32 cellular contexts compared by ENCODE assay signal in the genomic region with DNA sequence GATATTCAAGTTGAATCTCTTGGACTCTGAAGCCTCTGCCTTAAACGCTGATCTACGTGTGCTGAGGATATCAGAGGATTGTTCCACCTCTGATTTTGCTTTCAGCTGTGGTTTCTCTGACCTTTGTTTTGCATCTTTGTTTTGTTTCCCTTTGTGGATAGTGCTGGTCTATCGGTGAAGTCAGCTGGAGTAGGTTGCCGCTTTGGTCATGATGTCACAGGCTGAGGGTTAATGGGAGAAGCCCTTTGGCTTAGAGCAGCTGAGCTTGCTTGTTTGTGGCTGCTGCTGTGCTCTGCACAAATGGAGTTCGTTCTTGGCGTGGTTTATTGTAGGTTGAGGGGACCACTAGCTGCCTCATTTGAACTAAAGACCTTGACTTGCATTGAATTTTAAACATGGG.
DNase-seq lines count a peak whose midpoint lies in the region; ATAC-seq and TF ChIP-seq lines count a peak whose summit lies in the region.
"Had no signal": no experiment of that assay in that cellular context is flagged by ENCODE, and none has a peak within 500 bp of the region (broad histone marks: within the 10 kb centered on the region; RNA-seq: fewer than 3 reads in every experiment).

No MANE protein-coding gene starts in this region.

- H3K23ac ChIP-seq in mesenchymal stem cell (ENCODE audit: low read length in 2 of 2) = no peak overlapping the region

- no peaks in the 10 kb centered on the region for H3K79me1 ChIP-seq in mesenchymal stem cell (replicated peaks; ENCODE audit: low read length, poor library complexity, severe bottlenecking)

- H3K4me3 ChIP-seq in heart right ventricle (no peak overlapping the region), astrocyte of the spinal cord (ENCODE audit: low read depth, low read length) (no peak overlapping the region), mesenchymal stem cell (ENCODE audit: insufficient read depth in 1 of 2, low read depth in 1 of 2, low read length in 2 of 2) (no peak overlapping the region)
- H3K4me3 ChIP-seq: esophagus muscularis mucosa, smooth muscle cell had no signal

- no peak overlapping the region for H2AFZ ChIP-seq in mesenchymal stem cell (ENCODE audit: low read depth, low read length)

- WGBS in heart right ventricle, 2 donors = 59 to 66% methylated on average over 6 of the region's 6 CpGs
- WGBS in mesenchymal stem cell = 82% methylated on average over 6 of the region's 6 CpGs

- H3K27ac ChIP-seq in heart right ventricle (peak overlapping the region in 2 of 10 donors; percentile 16 to 25), mesenchymal stem cell (ENCODE audit: low read length, poor library complexity, severe bottlenecking) (no peak overlapping the region)
- H3K27ac ChIP-seq: esophagus muscularis mucosa, foreskin keratinocyte, VCaP had no signal

- H3K36me3 Mint-ChIP-seq in naive thymus-derived CD8-positive, alpha-beta T cell = no peaks in the 10 kb centered on the region
- H3K36me3 Mint-ChIP-seq: activated naive CD8-positive, alpha-beta T cell treated with anti-CD3 and anti-CD28 coated beads for 36 hours; CD4-positive, CD25-positive, alpha-beta regulatory T cell; natural killer cell had no signal

- H3K18ac ChIP-seq in mesenchymal stem cell (ENCODE audit: low read depth in 1 of 2, low read length in 2 of 2) = no peak overlapping the region

- no peak overlapping the region for H2AK5ac ChIP-seq in mesenchymal stem cell (ENCODE audit: low read length, severe bottlenecking)

- H4K8ac ChIP-seq in mesenchymal stem cell (ENCODE audit: low read length) = no peak overlapping the region

- no peak overlapping the region for H2BK120ac ChIP-seq in mesenchymal stem cell (ENCODE audit: low read depth, low read length)

- H3K9ac ChIP-seq in mesenchymal stem cell (ENCODE audit: low read length) = peak overlapping the region; percentile 36

- H3K27me3 ChIP-seq in heart right ventricle = no peaks in the 10 kb centered on the region
- H3K27me3 ChIP-seq in mesenchymal stem cell (ENCODE audit: control insufficient read depth in 1 of 2, insufficient read depth in 1 of 2, low read length in 2 of 2) = no peaks in the 10 kb centered on the region
- H3K27me3 ChIP-seq: esophagus muscularis mucosa, foreskin keratinocyte had no signal

- peaks cover 0 to 3% (median 0%) of the 10 kb centered on the region in 5 donors for H3K27me3 Mint-ChIP-seq in naive thymus-derived CD8-positive, alpha-beta T cell
- H3K27me3 Mint-ChIP-seq: activated CD4-positive, alpha-beta T cell treated with anti-CD3 and anti-CD28 coated beads, Interleukin-2, amount 10 ng/mL, durations not matched to agents 24 days and 14 days; CD4-positive, CD25-positive, alpha-beta regulatory T cell; central memory CD8-positive, alpha-beta T cell had no signal

- H3K4me3 Mint-ChIP-seq in naive thymus-derived CD8-positive, alpha-beta T cell = no peak overlapping the region
- H3K4me3 Mint-ChIP-seq: activated CD4-positive, alpha-beta T cell treated with anti-CD3 and anti-CD28 coated beads, Interleukin-2, amount 10 ng/mL, durations not matched to agents 24 days and 14 days; activated naive CD8-positive, alpha-beta T cell treated with anti-CD3 and anti-CD28 coated beads for 36 hours; CD4-positive, CD25-positive, alpha-beta regulatory T cell; central memory CD8-positive, alpha-beta T cell; HFFc6; natural killer cell had no signal

- H3K14ac ChIP-seq in mesenchymal stem cell (ENCODE audit: low read length in 2 of 2) = no peak overlapping the region

- peak in 5 of 8 donors; percentile 21 to 73 (median 45) for ATAC-seq in heart right ventricle
- ATAC-seq in naive thymus-derived CD8-positive, alpha-beta T cell = no peak
- ATAC-seq: foreskin keratinocyte, natural killer cell had no signal

- in situ Hi-C loops in astrocyte of the spinal cord (cut with HindIII; ENCODE audit: low sequenced_read_pairs) = no loop called here

- H3K4ac ChIP-seq in mesenchymal stem cell (ENCODE audit: low read depth in 1 of 2, low read length in 2 of 2) = no peak overlapping the region

- no peak for DNase-seq in heart right ventricle
- DNase-seq in cardiac septum (ENCODE audit: low spot score) = no peak
- DNase-seq in astrocyte of the spinal cord (ENCODE audit: low read depth, low spot score) = peak; percentile 25
- DNase-seq in mesenchymal stem cell = no peak
- DNase-seq in NCI-H1105 treated with DMSO at 0.1 percent for 48 hours (lab: John Stamatoyannopoulos, UW) = no peak
- no peak for DNase-seq in activated T-cell treated with anti-CD3 and anti-CD28 coated beads, Interleukin-2, amount 50 U/mL, for 1 hour
- DNase-seq in naive thymus-derived CD8-positive, alpha-beta T cell = no peak
- no peak for DNase-seq in GOT3 (lab: John Stamatoyannopoulos, UW)
- DNase-seq: activated CD4-positive, alpha-beta T cell treated with anti-CD3 and anti-CD28 coated beads, Interleukin-2, amount 10 ng/mL, durations not matched to agents 24 days and 14 days; activated CD8-positive, alpha-beta memory T cell treated with anti-CD3 and anti-CD28 coated beads for 24 hours; activated gamma-delta T cell; activated naive CD8-positive, alpha-beta T cell treated with anti-CD3 and anti-CD28 coated beads for 36 hours; activated T-cell treated with anti-CD3 and anti-CD28 coated beads for 4 hours; AML-193; CD4-positive, CD25-positive, alpha-beta regulatory T cell; dermis blood vessel endothelial cell; DND-41; foreskin keratinocyte; GF-D8; head of caudate nucleus; HFFc6; midbrain; natural killer cell; NCI-H1694 treated with DMSO at 0.1 percent for 48 hours; NCI-H526; retina; stimulated activated naive CD4-positive, alpha-beta T cell treated with Interleukin-2 at 50 U/mL for 16 hours; T-helper 9 cell had no signal

- H3K36me3 ChIP-seq in heart right ventricle (no peaks in the 10 kb centered on the region), mesenchymal stem cell (ENCODE audit: control insufficient read depth in 1 of 2, insufficient read depth in 2 of 2, low read depth in 1 of 2, low read length in 2 of 2) (no peaks in the 10 kb centered on the region)
- H3K36me3 ChIP-seq: esophagus muscularis mucosa had no signal

- H3K4me1 ChIP-seq in heart right ventricle = peaks cover 0 to 41% (median 27%) of the 10 kb centered on the region in 9 donors
- H3K4me1 ChIP-seq in mesenchymal stem cell (ENCODE audit: control insufficient read depth, insufficient read depth, low read depth, low read length) = peaks cover 2% of the 10 kb centered on the region
- H3K4me1 ChIP-seq: foreskin keratinocyte had no signal

- intact Hi-C loops in heart right ventricle (cut with DNase I) = no loop called here
- intact Hi-C loops in cardiac septum (cut with DNase I) = no loop called here

- POLR2A ChIA-PET in naive thymus-derived CD8-positive, alpha-beta T cell (lab: Charles Lee) = no interaction called here

- H2BK12ac ChIP-seq in mesenchymal stem cell (ENCODE audit: low read length in 2 of 2) = no peak overlapping the region

- H3K9me3 ChIP-seq in heart right ventricle = no peaks in the 10 kb centered on the region
- H3K9me3 ChIP-seq in mesenchymal stem cell (ENCODE audit: control insufficient read depth, low read length) = no peaks in the 10 kb centered on the region
- H3K9me3 ChIP-seq: esophagus muscularis mucosa had no signal

- no peak overlapping the region for H3K27ac Mint-ChIP-seq in naive thymus-derived CD8-positive, alpha-beta T cell
- H3K27ac Mint-ChIP-seq: activated CD4-positive, alpha-beta T cell treated with anti-CD3 and anti-CD28 coated beads, Interleukin-2, amount 10 ng/mL, durations not matched to agents 24 days and 14 days; activated naive CD8-positive, alpha-beta T cell treated with anti-CD3 and anti-CD28 coated beads for 36 hours; CD4-positive, CD25-positive, alpha-beta regulatory T cell; HFFc6; natural killer cell had no signal

- no peak for TF ChIP-seq CTCF in heart right ventricle (IDR thresholded peaks at IDR 0.05)
- no peak for TF ChIP-seq CTCF in astrocyte of the spinal cord (IDR thresholded peaks at IDR 0.05; ENCODE audit: low read depth, low read length)

- peaks cover 0 to 2% (median 0%) of the 10 kb centered on the region in 9 donors for H3K9me3 Mint-ChIP-seq in naive thymus-derived CD8-positive, alpha-beta T cell
- H3K9me3 Mint-ChIP-seq: activated CD4-positive, alpha-beta T cell treated with anti-CD3 and anti-CD28 coated beads, Interleukin-2, amount 10 ng/mL, durations not matched to agents 24 days and 14 days; activated naive CD8-positive, alpha-beta T cell treated with anti-CD3 and anti-CD28 coated beads for 36 hours; HFFc6 had no signal

- no peak overlapping the region for H3K4me2 ChIP-seq in mesenchymal stem cell (ENCODE audit: low read length, poor library complexity, severe bottlenecking)
- H3K4me2 ChIP-seq: smooth muscle cell had no signal

- no peak overlapping the region for H2BK5ac ChIP-seq in mesenchymal stem cell (ENCODE audit: low read depth, low read length, poor library complexity, severe bottlenecking)

- no peaks in the 10 kb centered on the region for H3K4me1 Mint-ChIP-seq in naive thymus-derived CD8-positive, alpha-beta T cell
- H3K4me1 Mint-ChIP-seq: activated CD4-positive, alpha-beta T cell treated with anti-CD3 and anti-CD28 coated beads, Interleukin-2, amount 10 ng/mL, durations not matched to agents 24 days and 14 days; activated naive CD8-positive, alpha-beta T cell treated with anti-CD3 and anti-CD28 coated beads for 36 hours; CD4-positive, CD25-positive, alpha-beta regulatory T cell; central memory CD8-positive, alpha-beta T cell; natural killer cell had no signal

- no peak overlapping the region for H2BK15ac ChIP-seq in mesenchymal stem cell (ENCODE audit: low read depth, poor library complexity, severe bottlenecking)

- H4K91ac ChIP-seq in mesenchymal stem cell (ENCODE audit: low read length) = no peak overlapping the region

Comparison
In these comparisons a context has a peak if more than half of its experiments do, and no peak if none do; other contexts are left out.
1. ATAC-seq: peak in heart right ventricle (5 of 8); none in naive thymus-derived CD8-positive, alpha-beta T cell (0 of 2).